Comparison of ENCODE assay signal across 19 cellular contexts in the genomic region with DNA sequence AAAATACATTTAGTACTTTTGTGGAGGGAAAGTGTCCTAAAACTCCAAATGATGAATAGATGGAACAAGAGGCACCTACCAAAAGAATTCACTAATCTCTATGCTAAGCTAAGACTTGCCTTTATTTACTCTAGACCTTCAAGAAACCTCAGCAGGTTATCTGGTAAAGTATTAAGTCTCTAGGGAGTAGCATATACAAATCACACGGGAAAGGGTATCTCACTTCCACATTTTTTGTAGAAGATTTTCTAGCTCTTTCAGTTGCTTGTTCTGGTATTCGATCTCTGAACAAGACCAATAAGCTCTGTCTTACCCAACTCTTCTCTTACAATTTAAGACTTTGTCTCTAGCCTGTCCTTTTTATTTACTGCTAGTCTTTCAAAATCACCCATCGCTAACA. TPM values are rescaled to one million over a fixed set of nuclear protein-coding genes. Genes with fewer than 3 reads are reported as not detected.
DNase-seq lines count a peak whose midpoint lies in the region; ATAC-seq and TF ChIP-seq lines count a peak whose summit lies in the region.
"Had no signal": no experiment of that assay in that cellular context is flagged by ENCODE, and none has a peak within 500 bp of the region (broad histone marks: within the 10 kb centered on the region; RNA-seq: fewer than 3 reads in every experiment).

No MANE protein-coding gene starts in this region.

- H3K9me3 ChIP-seq in ovary, result no peaks in the 10 kb centered on the region

- peak; percentile 20 for DNase-seq in GM10248 (ENCODE audit: extremely low spot score)
- DNase-seq in NOMO-1 (lab: John Stamatoyannopoulos, UW; ENCODE audit: unreplicated experiment in 2 of 2), result peak; percentile 18 to 58
- DNase-seq in islet precursor cell, result no peak
- DNase-seq in ovary, result no peak
- DNase-seq in stimulated activated CD4-positive, alpha-beta T cell treated with anti-CD3 and anti-CD28 coated beads, Interleukin-4, amount 100 ng/mL, for 24 hours, result no peak
- DNase-seq: COR-L47, DMS153, EL, NCI-H1105, NCI-H1694 treated with DMSO at 0.1 percent for 48 hours, NCI-H2171 treated with DMSO at 0.1 percent for 48 hours, NCI-H510A, NCI-H82, RPMI8226 had no signal

- POLR2A ChIA-PET in GM10248 (lab: Yijun Ruan, JAX), result no interaction called here

- intact Hi-C loops in ovary (cut with DNase I), result no loop called here

- no peak for TF ChIP-seq POLR2A in ovary (IDR thresholded peaks at IDR 0.05)

- H3K36me3 ChIP-seq in ovary, result no peaks in the 10 kb centered on the region

- ATAC-seq in GM19438 (IDR thresholded peaks at IDR 0.05; ENCODE audit: low read depth, unreplicated experiment), result peak; percentile 84
- ATAC-seq in HG03139 (IDR thresholded peaks at IDR 0.05; ENCODE audit: unreplicated experiment), result peak; percentile 52
- ATAC-seq in GM18498 (IDR thresholded peaks at IDR 0.05; ENCODE audit: unreplicated experiment), result no peak
- ATAC-seq: GM23338 had no signal

- TF ChIP-seq CTCF in GM10248 (IDR thresholded peaks at IDR 0.05; ENCODE audit: control extremely low read depth, extremely low read depth, low read depth, missing control alignments) (no peak), ovary (IDR thresholded peaks at IDR 0.05) (no peak)

- TF ChIP-seq EP300 in ovary (IDR thresholded peaks at IDR 0.05), result no peak

- WGBS in ovary, 3 donors, result 78 to 82% (median 80%) methylated on average over 3 of the region's 3 CpGs

- H3K27me3 ChIP-seq in ovary, result no peaks in the 10 kb centered on the region

- no peak overlapping the region for H3K27ac ChIP-seq in ovary
- H3K27ac ChIP-seq: C4-2B had no signal

- H3K4me3 ChIP-seq in ovary, result no peak overlapping the region
- H3K4me3 ChIP-seq: GM23338 had no signal

- no peaks in the 10 kb centered on the region for H3K4me1 ChIP-seq in ovary (ENCODE audit: insufficient read depth)

- CTCF ChIA-PET in GM10248 (lab: Yijun Ruan, JAX), result interaction anchor here (1.3 kb wide), 1 partner anchor 9 kb away, joined by 3 read pairs; no protein-coding TSS in a partner anchor

RNA-seq across cellular contexts. Expression of gene CADM1, which starts 18.1 kb away (rescaled TPM):
- total RNA-seq in ovary, result 10 to 100 TPM; 13.0 to 61.2 (median 17.2) TPM
- polyA plus RNA-seq in ovary, result 10 to 100 TPM in 1 of 2 donors, 1 to 10 TPM in 1; 6.6 to 35.3 TPM

Comparison
In these comparisons a context has a peak if more than half of its experiments do, and no peak if none do; other contexts are left out.
1. DNase-seq: peak in GM10248 (single experiment) and NOMO-1 (2 of 2); none in islet precursor cell (single experiment), ovary (0 of 5) and stimulated activated CD4-positive, alpha-beta T cell treated with anti-CD3 and anti-CD28 coated beads, Interleukin-4, amount 100 ng/mL, for 24 hours (single experiment).